In genomic region chr12:20372326-20373097, GRCh38 we compare ENCODE assay signal across 26 cellular contexts. TPM values are rescaled to one million over a fixed set of nuclear protein-coding genes. Genes with fewer than 3 reads are reported as not detected.
DNase-seq lines count a peak whose midpoint lies in the region; ATAC-seq and TF ChIP-seq lines count a peak whose summit lies in the region.
"Had no signal": no experiment of that assay in that cellular context is flagged by ENCODE, and none has a peak within 500 bp of the region (broad histone marks: within the 10 kb centered on the region; RNA-seq: fewer than 3 reads in every experiment).

No MANE protein-coding gene starts in this region.

- H3K9me3 Mint-ChIP-seq in MCF 10A (ENCODE audit: unreplicated experiment), result no peaks in the 10 kb centered on the region
- H3K9me3 Mint-ChIP-seq: activated naive CD8-positive, alpha-beta T cell treated with anti-CD3 and anti-CD28 coated beads for 36 hours; activated T-cell treated with anti-CD3 and anti-CD28 coated beads, Interleukin-2, amount 50 U/mL, for 72 hours; stimulated activated naive B cell treated with anti-CD40 and anti-IgM and Interleukin-4, amounts not matched to agents 10 μg/mL and 1 μg/mL and 100 μg/mL, for 72 hours had no signal

- H3K36me3 ChIP-seq in psoas muscle (ENCODE audit: insufficient read depth in 1 of 2, low read depth in 1 of 2), result no peaks in the 10 kb centered on the region
- H3K36me3 ChIP-seq: cardiac muscle cell, SJSA1, upper lobe of left lung had no signal

- H3K9me3 ChIP-seq in psoas muscle, result no peaks in the 10 kb centered on the region
- H3K9me3 ChIP-seq: SJSA1, upper lobe of left lung had no signal

- peaks cover 0 to 15% (median 0%) of the 10 kb centered on the region in 3 donors for H3K27me3 ChIP-seq in psoas muscle (ENCODE audit: insufficient read depth in 3 of 3, low read length in 2 of 3)

- H3K27ac Mint-ChIP-seq in MCF 10A (ENCODE audit: low read depth, unreplicated experiment), result no peak overlapping the region
- H3K27ac Mint-ChIP-seq: activated naive CD8-positive, alpha-beta T cell treated with anti-CD3 and anti-CD28 coated beads for 36 hours; activated T-cell treated with anti-CD3 and anti-CD28 coated beads, Interleukin-2, amount 50 U/mL, for 72 hours; stimulated activated naive B cell treated with anti-CD40 and anti-IgM and Interleukin-4, amounts not matched to agents 10 μg/mL and 1 μg/mL and 100 μg/mL, for 72 hours had no signal

- WGBS in psoas muscle, 3 donors, result 76 to 81% (median 81%) methylated on average over 3 of the region's 3 CpGs

- no peaks in the 10 kb centered on the region for H3K4me1 Mint-ChIP-seq in MCF 10A (ENCODE audit: insufficient read depth, unreplicated experiment)

- H3K4me1 ChIP-seq in psoas muscle, result no peaks in the 10 kb centered on the region

- no peak overlapping the region for H3K27ac ChIP-seq in psoas muscle
- H3K27ac ChIP-seq: cardiac muscle cell, HL-60, SJSA1, upper lobe of left lung had no signal

- H3K27me3 Mint-ChIP-seq in MCF 10A (ENCODE audit: insufficient read depth, unreplicated experiment), result peaks cover 86% of the 10 kb centered on the region

- ATAC-seq in psoas muscle (no peak), esophagus mucosa (no peak)
- ATAC-seq: activated CD4-positive, CD25-positive, alpha-beta regulatory T cell treated with anti-CD3 and anti-CD28 coated beads, Interleukin-2, amount 50 U/mL, for 24 hours; activated T-cell treated with anti-CD3 and anti-CD28 coated beads, Interleukin-2, amount 50 U/mL, for 72 hours; K562; stimulated activated naive B cell treated with anti-CD40 and anti-IgM and Interleukin-4, amounts not matched to agents 10 μg/mL and 1 μg/mL and 100 μg/mL, for 72 hours had no signal

- no TSS peak for BruUV-seq in MCF 10A (replicated peaks; lab: Mats Ljungman, UMichigan)

- POLR2A ChIA-PET in AG04449 (lab: Yijun Ruan, JAX), result no interaction called here
- POLR2A ChIA-PET in MCF 10A (lab: Yijun Ruan, JAX), result no interaction called here

- TF ChIP-seq CTCF in AG04449 (IDR thresholded peaks at IDR 0.05; ENCODE audit: insufficient read depth, low read length, missing control alignments) (no peak), psoas muscle (IDR thresholded peaks at IDR 0.05) (no peak), MCF 10A (IDR thresholded peaks at IDR 0.05; ENCODE audit: unreplicated experiment) (no peak)

- H3K4me3 ChIP-seq in AG04449 (ENCODE audit: low read depth, low read length), result peak overlapping the region; percentile 32
- peak overlapping the region; percentile 71 for H3K4me3 ChIP-seq in psoas muscle
- H3K4me3 ChIP-seq: cardiac muscle cell, K562, SJSA1, upper lobe of left lung had no signal

- intact Hi-C loops in psoas muscle (cut with DNase I) (loop anchor here (10.0 kb wide), 2 partner anchors 458 to 628 kb away; no protein-coding TSS in a partner anchor), MCF 10A (cut with micrococcal nuclease) (no loop called here)

- TF ChIP-seq POLR2A in erythroblast (IDR thresholded peaks at IDR 0.05; ENCODE audit: low read length), result no peak

- H3K4me3 Mint-ChIP-seq in MCF 10A (ENCODE audit: unreplicated experiment), result no peak overlapping the region
- H3K4me3 Mint-ChIP-seq: activated naive CD8-positive, alpha-beta T cell treated with anti-CD3 and anti-CD28 coated beads for 36 hours; activated T-cell treated with anti-CD3 and anti-CD28 coated beads, Interleukin-2, amount 50 U/mL, for 72 hours; stimulated activated naive B cell treated with anti-CD40 and anti-IgM and Interleukin-4, amounts not matched to agents 10 μg/mL and 1 μg/mL and 100 μg/mL, for 72 hours had no signal

- no peaks in the 10 kb centered on the region for H3K36me3 Mint-ChIP-seq in MCF 10A (ENCODE audit: insufficient read depth, unreplicated experiment)
- H3K36me3 Mint-ChIP-seq: activated naive CD8-positive, alpha-beta T cell treated with anti-CD3 and anti-CD28 coated beads for 36 hours; stimulated activated naive B cell treated with anti-CD40 and anti-IgM and Interleukin-4, amounts not matched to agents 10 μg/mL and 1 μg/mL and 100 μg/mL, for 72 hours had no signal

- DNase-seq in AG04449 (ENCODE audit: low read depth, low spot score) (no peak), erythroblast (lab: John Stamatoyannopoulos, UW) (peak; percentile 42 to 45), psoas muscle (no peak), GM19240 (ENCODE audit: insufficient read length, low spot score) (no peak), MCF 10A (ENCODE audit: unreplicated experiment) (no peak)
- DNase-seq in activated naive CD4-positive, alpha-beta T cell treated with anti-CD3 and anti-CD28 coated beads, Interleukin-2, amount 50 U/mL, for 16 hours, result no peak
- DNase-seq: activated CD8-positive, alpha-beta memory T cell treated with anti-CD3 and anti-CD28 coated beads for 24 hours; activated naive CD8-positive, alpha-beta T cell treated with anti-CD3 and anti-CD28 coated beads for 36 hours; activated T-cell treated with anti-CD3 and anti-CD28 coated beads, Interleukin-2, amount 50 U/mL, for 72 hours; COR-L47; effector CD8-positive, alpha-beta T cell; islet precursor cell; mesendoderm; NCI-H1048; NCI-H526 treated with DMSO at 0.1 percent for 48 hours; retina; stimulated activated naive B cell treated with anti-CD40 and anti-IgM and Interleukin-4, amounts not matched to agents 10 μg/mL and 1 μg/mL and 100 μg/mL, for 72 hours; upper lobe of left lung had no signal

- CTCF ChIA-PET in AG04449 (lab: Yijun Ruan, JAX) (interaction anchor here (1.5 kb wide), 1 partner anchor 459 kb away, joined by 3 read pairs; no protein-coding TSS in a partner anchor), MCF 10A (lab: Yijun Ruan, JAX) (interaction anchor here (0.6 kb wide), 1 partner anchor 664 kb away, joined by 3 read pairs; no protein-coding TSS in a partner anchor)

TF ChIP-seq in PFSK-1, 5 proteins besides CTCF, POLR2A, EP300 and RAD21:
- no peak for TF ChIP-seq TAF1 (IDR thresholded peaks at IDR 0.05; ENCODE audit: borderline replicate concordance, insufficient read depth, low read length)
- peak; percentile 62; the same call in 1 of the 2 replicates for TF ChIP-seq SIN3A (IDR thresholded peaks at IDR 0.05; ENCODE audit: borderline replicate concordance, insufficient read depth, low read length)
TF ChIP-seq in PFSK-1: peak in this region for 1.

RNA-seq across cellular contexts. Expression of gene PDE3A, which starts 4.2 kb away (rescaled TPM):
- polyA plus RNA-seq in PFSK-1 (2012; ENCODE audit: insufficient read length, low read depth), result 15.2 TPM
- total RNA-seq in psoas muscle (1 to 10 TPM; 2.1 to 4.1 (median 2.6) TPM), MCF 10A (2022) (not detected in 2 replicates), esophagus mucosa (0.56 TPM)
- under 1 TPM; 0.53 to 0.99 (median 0.66) TPM for polyA plus RNA-seq in psoas muscle
- total RNA-seq: activated naive CD8-positive, alpha-beta T cell treated with anti-CD3 and anti-CD28 coated beads for 36 hours; activated T-cell treated with anti-CD3 and anti-CD28 coated beads, Interleukin-2, amount 50 U/mL, for 72 hours; T-helper 2 cell treated with Interferon-gamma antibody and Interleukin-4, amounts not matched to agents 100 ng/mL and 5 ng/mL, for 36 hours had no signal
- polyA plus RNA-seq: K562 had no signal

Comparison
In these comparisons a context has a peak if more than half of its experiments do, and no peak if none do; other contexts are left out.
1. DNase-seq: peak in erythroblast (2 of 2); none in AG04449 (single experiment), psoas muscle (0 of 2), GM19240 (single experiment), MCF 10A (single experiment) and activated naive CD4-positive, alpha-beta T cell treated with anti-CD3 and anti-CD28 coated beads, Interleukin-2, amount 50 U/mL, for 16 hours (single experiment).